23 cellular contexts compared by ENCODE assay signal in genomic region chrX:87580862-87581261, GRCh38.
"Had no signal": no experiment of that assay in that cellular context is flagged by ENCODE, and none has a peak within 500 bp of the region (broad histone marks: within the 10 kb centered on the region; RNA-seq: fewer than 3 reads in every experiment).

No MANE protein-coding gene starts in this region.

- H3K9me3 Mint-ChIP-seq: natural killer cell treated with Interleukin-12 subunit alpha and Interleukin-12 subunit beta and Interleukin-15 and Interleukin-18, amount 100 ng/mL, for 72 hours; stimulated activated memory B cell treated with anti-CD40 and anti-IgM and Interleukin-4, amounts not matched to agents 10 μg/mL and 1 μg/mL and 100 μg/mL, for 72 hours had no signal

- H3K36me3 Mint-ChIP-seq: naive thymus-derived CD4-positive, alpha-beta T cell; natural killer cell treated with Interleukin-12 subunit alpha and Interleukin-12 subunit beta and Interleukin-15 and Interleukin-18, amount 100 ng/mL, for 72 hours; stimulated activated memory B cell treated with anti-CD40 and anti-IgM and Interleukin-4, amounts not matched to agents 10 μg/mL and 1 μg/mL and 100 μg/mL, for 72 hours had no signal

- H3K27me3 ChIP-seq: ovary, right atrium auricular region, tibial nerve, upper lobe of left lung, vagina had no signal

- H3K4me3 ChIP-seq: left ventricle myocardium inferior, lung, mucosa of descending colon, ovary, right atrium auricular region, right lobe of liver, smooth muscle cell, tibial nerve, upper lobe of left lung, vagina had no signal

- H3K4me3 Mint-ChIP-seq: naive thymus-derived CD4-positive, alpha-beta T cell; natural killer cell treated with Interleukin-12 subunit alpha and Interleukin-12 subunit beta and Interleukin-15 and Interleukin-18, amount 100 ng/mL, for 72 hours; stimulated activated memory B cell treated with anti-CD40 and anti-IgM and Interleukin-4, amounts not matched to agents 10 μg/mL and 1 μg/mL and 100 μg/mL, for 72 hours; stimulated activated naive CD8-positive, alpha-beta T cell treated with anti-CD3 and anti-CD28 coated beads, Interleukin-15, amount 100 ng/mL, for 72 hours had no signal

- H3K9me3 ChIP-seq: left ventricle myocardium inferior, mucosa of descending colon, ovary, right atrium auricular region, right lobe of liver, tibial nerve, upper lobe of left lung, vagina had no signal

- H3K27me3 Mint-ChIP-seq: naive thymus-derived CD4-positive, alpha-beta T cell; natural killer cell treated with Interleukin-12 subunit alpha and Interleukin-12 subunit beta and Interleukin-15 and Interleukin-18, amount 100 ng/mL, for 72 hours; progenitor cell of endocrine pancreas; stimulated activated memory B cell treated with anti-CD40 and anti-IgM and Interleukin-4, amounts not matched to agents 10 μg/mL and 1 μg/mL and 100 μg/mL, for 72 hours; stimulated activated naive CD8-positive, alpha-beta T cell treated with anti-CD3 and anti-CD28 coated beads, Interleukin-15, amount 100 ng/mL, for 72 hours had no signal

- H3K36me3 ChIP-seq: left ventricle myocardium inferior, ovary, right atrium auricular region, right lobe of liver, tibial nerve, upper lobe of left lung, vagina had no signal

- DNase-seq: islet precursor cell; left ventricle myocardium inferior; midbrain; mucosa of descending colon; naive thymus-derived CD4-positive, alpha-beta T cell; ovary; right lobe of liver; stimulated activated CD4-positive, alpha-beta T cell treated with anti-CD3 and anti-CD28 coated beads, Interleukin-1b, Interleukin-23, amount 100 ng/mL, for 48 hours; stimulated activated CD4-positive, alpha-beta T cell treated with anti-CD3 and anti-CD28 coated beads, Interleukin-2, amount 100 ng/mL, for 48 hours; stimulated activated CD4-positive, alpha-beta T cell treated with anti-CD3 and anti-CD28 coated beads, Interleukin-4, amount 100 ng/mL, for 4 hours; stimulated activated CD8-positive, alpha-beta memory T cell treated with anti-CD3 and anti-CD28 coated beads, Interleukin-4, amount 100 ng/mL, for 48 hours; stimulated activated naive CD4-positive, alpha-beta T cell treated with Interleukin-2 at 50 U/mL for 16 hours; stimulated activated naive CD8-positive, alpha-beta T cell treated with anti-CD3 and anti-CD28 coated beads, Interleukin-15, amount 100 ng/mL, for 72 hours; substantia nigra; upper lobe of left lung had no signal

- H3K27ac Mint-ChIP-seq: naive thymus-derived CD4-positive, alpha-beta T cell; natural killer cell treated with Interleukin-12 subunit alpha and Interleukin-12 subunit beta and Interleukin-15 and Interleukin-18, amount 100 ng/mL, for 72 hours; progenitor cell of endocrine pancreas; stimulated activated memory B cell treated with anti-CD40 and anti-IgM and Interleukin-4, amounts not matched to agents 10 μg/mL and 1 μg/mL and 100 μg/mL, for 72 hours; stimulated activated naive CD8-positive, alpha-beta T cell treated with anti-CD3 and anti-CD28 coated beads, Interleukin-15, amount 100 ng/mL, for 72 hours had no signal

- H3K4me1 Mint-ChIP-seq: naive thymus-derived CD4-positive, alpha-beta T cell; stimulated activated memory B cell treated with anti-CD40 and anti-IgM and Interleukin-4, amounts not matched to agents 10 μg/mL and 1 μg/mL and 100 μg/mL, for 72 hours; stimulated activated naive CD8-positive, alpha-beta T cell treated with anti-CD3 and anti-CD28 coated beads, Interleukin-15, amount 100 ng/mL, for 72 hours had no signal

- H3K4me1 ChIP-seq: left ventricle myocardium inferior, right atrium auricular region, right lobe of liver, tibial nerve, upper lobe of left lung, vagina had no signal

- H3K27ac ChIP-seq: left ventricle myocardium inferior, ovary, right atrium auricular region, right lobe of liver, tibial nerve, upper lobe of left lung, vagina had no signal
